Comparison of ENCODE assay signal across 8 cellular contexts in the genomic region with DNA sequence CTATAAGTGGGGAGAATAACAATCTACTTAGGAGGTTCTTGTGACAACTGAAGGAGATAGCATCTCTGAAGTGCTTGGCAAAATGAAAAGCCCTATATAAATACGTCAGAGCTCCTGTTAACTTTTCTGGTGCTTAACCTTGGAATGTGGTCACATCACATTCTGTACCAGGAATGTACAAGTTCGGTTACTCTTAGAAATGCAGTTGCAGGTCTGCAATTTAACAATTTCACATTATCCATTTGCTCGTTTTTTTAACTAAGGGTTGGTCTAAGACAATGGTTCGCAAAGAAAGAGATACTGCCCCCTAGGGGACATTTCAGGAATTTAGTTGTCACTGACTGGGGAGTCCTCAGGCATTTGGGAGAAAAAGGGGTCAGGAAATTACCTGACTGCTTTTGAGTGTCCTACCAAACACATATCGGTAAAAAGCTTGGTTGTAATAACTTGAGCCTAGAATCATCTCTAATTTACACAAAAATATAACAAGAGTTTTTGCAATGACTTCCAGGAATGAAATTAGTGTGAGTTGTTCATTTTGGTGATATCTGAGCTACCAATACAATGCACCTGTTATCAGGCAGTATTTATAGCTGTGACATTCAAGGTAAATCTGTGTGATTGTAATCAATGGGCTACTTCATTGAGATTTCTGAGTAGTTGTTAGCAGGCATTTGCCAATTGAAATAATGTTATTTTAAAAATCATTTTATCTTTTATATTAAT. TPM values are rescaled to one million over a fixed set of nuclear protein-coding genes. Genes with fewer than 3 reads are reported as not detected.
DNase-seq lines count a peak whose midpoint lies in the region; ATAC-seq and TF ChIP-seq lines count a peak whose summit lies in the region.

No MANE protein-coding gene starts in this region.

- peak overlapping the region in 2 of 5 experiments; percentile 33 to 72 for H3K27ac Mint-ChIP-seq in brain

- TF ChIP-seq CTCF in brain (conservative IDR thresholded peaks at IDR 0.05) = peak; percentile 83 to 90

- DNase-seq in DMS79 (lab: John Stamatoyannopoulos, UW) (peak; percentile 19), LHCN-M2 (ENCODE audit: low read depth) (peak; percentile 65), SK-N-DZ (ENCODE audit: low spot score) (peak; percentile 62), iris pigment epithelial cell (ENCODE audit: low read depth) (peak; percentile 58)
- DNase-seq in stimulated activated CD8-positive, alpha-beta memory T cell treated with anti-CD3 and anti-CD28 coated beads, Interleukin-4, amount 100 ng/mL, for 48 hours = peak; percentile 52

- ATAC-seq in GM19395 (IDR thresholded peaks at IDR 0.05; ENCODE audit: unreplicated experiment) = peak; percentile 76
- ATAC-seq in HG03280 (IDR thresholded peaks at IDR 0.05; ENCODE audit: unreplicated experiment) = no peak

- H3K4me1 Mint-ChIP-seq in brain = peaks cover 15% of the 10 kb centered on the region

- H3K9me3 Mint-ChIP-seq in brain = peaks cover 0 to 2% (median 0%) of the 10 kb centered on the region in 5 experiments

- peaks cover 16% of the 10 kb centered on the region for H3K27me3 Mint-ChIP-seq in brain

- H3K4me3 Mint-ChIP-seq in brain = peak overlapping the region in 3 of 5 experiments; percentile 34 to 60 (median 50)

- H3K36me3 Mint-ChIP-seq in brain = no peaks in the 10 kb centered on the region

RNA-seq across cellular contexts. Expression of a gene that starts 5.4 kb away (rescaled TPM):
- total RNA-seq in LHCN-M2 (2014; rRNA removed) = 1.8 and 1.9 TPM in 2 replicates
- 5.0 TPM for polyA plus RNA-seq in LHCN-M2 (2012)
- polyA plus RNA-seq in SK-N-DZ (2014; cell fraction: cytosol; rRNA removed) = 1.8 and 2.7 TPM in 2 replicates
- 1.5 and 1.6 TPM in 2 replicates for polyA plus RNA-seq in SK-N-DZ (2014; cell fraction: nucleus; rRNA removed)
- polyA plus RNA-seq in brain (ENCODE audit: insufficient read depth, low read depth, low replicate concordance) = 8.8 TPM

RNA-seq across cellular contexts. Expression of a gene that starts 8.2 kb away (rescaled TPM):
- total RNA-seq in LHCN-M2 (2014; rRNA removed) = not detected in 2 replicates
- not detected for polyA plus RNA-seq in LHCN-M2 (2012)
- polyA plus RNA-seq in SK-N-DZ (2014; cell fraction: cytosol; rRNA removed) = not detected in 2 replicates
- not detected in 2 replicates for polyA plus RNA-seq in SK-N-DZ (2014; cell fraction: nucleus; rRNA removed)
- polyA plus RNA-seq in brain (ENCODE audit: insufficient read depth, low read depth, low replicate concordance) = not detected

RNA-seq across cellular contexts. Expression of a gene that starts 48.9 kb away (rescaled TPM):
- total RNA-seq in LHCN-M2 (2014; rRNA removed) = 82.8 and 85.9 TPM in 2 replicates
- 92.3 TPM for polyA plus RNA-seq in LHCN-M2 (2012)
- 95.2 and 109 TPM in 2 replicates for polyA plus RNA-seq in SK-N-DZ (2014; cell fraction: cytosol; rRNA removed)
- polyA plus RNA-seq in SK-N-DZ (2014; cell fraction: nucleus; rRNA removed) = 47.4 and 63.7 TPM in 2 replicates
- 92.3 TPM for polyA plus RNA-seq in brain (ENCODE audit: insufficient read depth, low read depth, low replicate concordance)

RNA-seq across cellular contexts. Expression of a gene that starts 49.9 kb away (rescaled TPM):
- 35.7 and 37.2 TPM in 2 replicates for total RNA-seq in LHCN-M2 (2014; rRNA removed)
- polyA plus RNA-seq in LHCN-M2 (2012) = 24.8 TPM
- polyA plus RNA-seq in SK-N-DZ (2014; cell fraction: cytosol; rRNA removed) = 46.2 and 62.1 TPM in 2 replicates
- polyA plus RNA-seq in SK-N-DZ (2014; cell fraction: nucleus; rRNA removed) = 92.9 and 116 TPM in 2 replicates
- 55.1 TPM for polyA plus RNA-seq in brain (ENCODE audit: insufficient read depth, low read depth, low replicate concordance)
